Comparison of ENCODE assay signal across 13 cellular contexts in the genomic region with DNA sequence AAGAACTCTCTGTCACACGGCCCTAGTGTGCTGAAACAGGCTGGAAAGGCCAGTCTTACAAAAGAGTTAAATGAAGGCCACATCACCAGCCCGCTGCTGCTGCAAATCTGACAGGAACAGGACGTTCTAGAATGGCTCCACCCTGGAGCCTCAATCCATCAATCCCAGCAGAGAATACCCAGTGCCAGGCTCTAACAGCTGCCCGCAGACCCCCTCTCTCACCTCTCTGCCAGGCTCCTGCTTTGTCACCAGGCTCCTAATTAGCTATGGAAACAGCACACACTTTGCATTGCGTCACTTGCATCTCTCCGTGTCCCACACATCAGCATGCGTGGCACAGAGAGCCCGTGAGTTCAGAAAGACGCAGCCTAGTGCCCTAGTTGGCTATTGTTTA.
DNase-seq lines count a peak whose midpoint lies in the region; ATAC-seq and TF ChIP-seq lines count a peak whose summit lies in the region.
"Had no signal": no experiment of that assay in that cellular context is flagged by ENCODE, and none has a peak within 500 bp of the region (broad histone marks: within the 10 kb centered on the region; RNA-seq: fewer than 3 reads in every experiment).

No MANE protein-coding gene starts in this region.

- H3K27me3 ChIP-seq in muscle layer of duodenum (ENCODE audit: low read depth, low read length) (no peaks in the 10 kb centered on the region), suprapubic skin (no peaks in the 10 kb centered on the region)
- H3K27me3 ChIP-seq: ovary had no signal

- TF ChIP-seq CTCF in foreskin fibroblast (IDR thresholded peaks at IDR 0.05; ENCODE audit: low read depth, low read length) (no peak), suprapubic skin (IDR thresholded peaks at IDR 0.05) (no peak)

- H3K36me3 ChIP-seq in muscle layer of duodenum (ENCODE audit: control insufficient read depth in 1 of 2, insufficient read depth in 2 of 2, low read length in 2 of 2) (no peaks in the 10 kb centered on the region), suprapubic skin (no peaks in the 10 kb centered on the region)
- H3K36me3 ChIP-seq: ovary had no signal

- no peaks in the 10 kb centered on the region for H3K9me3 ChIP-seq in muscle layer of duodenum (ENCODE audit: control insufficient read depth in 1 of 2, low read length in 2 of 2)
- H3K9me3 ChIP-seq in suprapubic skin, result no peaks in the 10 kb centered on the region
- H3K9me3 ChIP-seq: ovary had no signal

- TF ChIP-seq EP300 in suprapubic skin (IDR thresholded peaks at IDR 0.05), result peak; percentile 83

- H3K4me3 ChIP-seq in foreskin fibroblast (ENCODE audit: low read depth in 1 of 2, low read length in 2 of 2) (no peak overlapping the region), muscle layer of duodenum (ENCODE audit: low read depth in 1 of 2, low read length in 2 of 2) (no peak overlapping the region), suprapubic skin (no peak overlapping the region)
- H3K4me3 ChIP-seq: ovary had no signal

- 87% methylated on average over 9 of the region's 9 CpGs for WGBS in suprapubic skin

- peak; percentile 34 to 60 for DNase-seq in foreskin fibroblast
- peak in 1 of 2 donors; percentile 82 for DNase-seq in suprapubic skin (ENCODE audit: low spot score in 2 of 2)
- no peak for DNase-seq in GDM1 (lab: John Stamatoyannopoulos, UW)
- DNase-seq in SIG-M5 treated with dmso at 0.1 percent for 504 hours (lab: John Stamatoyannopoulos, UW; ENCODE audit: unreplicated experiment), result no peak
- DNase-seq in AG08396 (ENCODE audit: low spot score), result no peak
- DNase-seq: activated CD4-positive, alpha-beta memory T cell treated with anti-CD3 and anti-CD28 coated beads for 36 hours; activated naive CD4-positive, alpha-beta T cell treated with anti-CD3 and anti-CD28 coated beads, Interleukin-2, amount 50 U/mL, for 16 hours; CD4-positive, alpha-beta T cell; kidney had no signal

- ATAC-seq in SK-N-SH treated with all-trans-retinoic acid at 6 μM for 48 hours, result no peak; the same call in 2 of the 3 replicates

- H3K27ac ChIP-seq in angular gyrus (ENCODE audit: low read depth, low read length) (peak overlapping the region; percentile 62), muscle layer of duodenum (ENCODE audit: low read length) (peak overlapping the region; percentile 49), suprapubic skin (peak overlapping the region; percentile 82)

- H3K4me1 ChIP-seq in muscle layer of duodenum (ENCODE audit: control insufficient read depth in 1 of 2, insufficient read depth in 2 of 2, low read length in 2 of 2) (peaks cover 5 to 30% of the 10 kb centered on the region in 2 donors), suprapubic skin (peaks cover 13% of the 10 kb centered on the region)

- TF ChIP-seq POLR2A in suprapubic skin (IDR thresholded peaks at IDR 0.05), result no peak

TF ChIP-seq in SK-N-SH treated with all-trans-retinoic acid at 6 μM for 48 hours, 23 proteins besides CTCF, POLR2A, EP300 and RAD21:
- no peak for TF ChIP-seq GLIS3 (CRISPR knock-in tag; IDR thresholded peaks at IDR 0.05)
- TF ChIP-seq, protein P1, sequence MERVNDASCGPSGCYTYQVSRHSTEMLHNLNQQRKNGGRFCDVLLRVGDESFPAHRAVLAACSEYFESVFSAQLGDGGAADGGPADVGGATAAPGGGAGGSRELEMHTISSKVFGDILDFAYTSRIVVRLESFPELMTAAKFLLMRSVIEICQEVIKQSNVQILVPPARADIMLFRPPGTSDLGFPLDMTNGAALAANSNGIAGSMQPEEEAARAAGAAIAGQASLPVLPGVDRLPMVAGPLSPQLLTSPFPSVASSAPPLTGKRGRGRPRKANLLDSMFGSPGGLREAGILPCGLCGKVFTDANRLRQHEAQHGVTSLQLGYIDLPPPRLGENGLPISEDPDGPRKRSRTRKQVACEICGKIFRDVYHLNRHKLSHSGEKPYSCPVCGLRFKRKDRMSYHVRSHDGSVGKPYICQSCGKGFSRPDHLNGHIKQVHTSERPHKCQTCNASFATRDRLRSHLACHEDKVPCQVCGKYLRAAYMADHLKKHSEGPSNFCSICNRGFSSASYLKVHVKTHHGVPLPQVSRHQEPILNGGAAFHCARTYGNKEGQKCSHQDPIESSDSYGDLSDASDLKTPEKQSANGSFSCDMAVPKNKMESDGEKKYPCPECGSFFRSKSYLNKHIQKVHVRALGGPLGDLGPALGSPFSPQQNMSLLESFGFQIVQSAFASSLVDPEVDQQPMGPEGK (CRISPR knock-in tag; IDR thresholded peaks at IDR 0.05; ENCODE audit: borderline replicate concordance), result no peak
- TF ChIP-seq, protein P2, sequence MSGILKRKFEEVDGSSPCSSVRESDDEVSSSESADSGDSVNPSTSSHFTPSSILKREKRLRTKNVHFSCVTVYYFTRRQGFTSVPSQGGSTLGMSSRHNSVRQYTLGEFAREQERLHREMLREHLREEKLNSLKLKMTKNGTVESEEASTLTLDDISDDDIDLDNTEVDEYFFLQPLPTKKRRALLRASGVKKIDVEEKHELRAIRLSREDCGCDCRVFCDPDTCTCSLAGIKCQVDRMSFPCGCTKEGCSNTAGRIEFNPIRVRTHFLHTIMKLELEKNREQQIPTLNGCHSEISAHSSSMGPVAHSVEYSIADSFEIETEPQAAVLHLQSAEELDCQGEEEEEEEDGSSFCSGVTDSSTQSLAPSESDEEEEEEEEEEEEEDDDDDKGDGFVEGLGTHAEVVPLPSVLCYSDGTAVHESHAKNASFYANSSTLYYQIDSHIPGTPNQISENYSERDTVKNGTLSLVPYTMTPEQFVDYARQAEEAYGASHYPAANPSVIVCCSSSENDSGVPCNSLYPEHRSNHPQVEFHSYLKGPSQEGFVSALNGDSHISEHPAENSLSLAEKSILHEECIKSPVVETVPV (CRISPR knock-in tag; IDR thresholded peaks at IDR 0.05), result no peak
- no peak for TF ChIP-seq PPARA (CRISPR knock-in tag; IDR thresholded peaks at IDR 0.05; ENCODE audit: borderline replicate concordance)
- no peak for TF ChIP-seq ZNF70 (CRISPR knock-in tag; IDR thresholded peaks at IDR 0.05)
- TF ChIP-seq ZFP3 (CRISPR knock-in tag; IDR thresholded peaks at IDR 0.05), result no peak
- TF ChIP-seq, protein P3, sequence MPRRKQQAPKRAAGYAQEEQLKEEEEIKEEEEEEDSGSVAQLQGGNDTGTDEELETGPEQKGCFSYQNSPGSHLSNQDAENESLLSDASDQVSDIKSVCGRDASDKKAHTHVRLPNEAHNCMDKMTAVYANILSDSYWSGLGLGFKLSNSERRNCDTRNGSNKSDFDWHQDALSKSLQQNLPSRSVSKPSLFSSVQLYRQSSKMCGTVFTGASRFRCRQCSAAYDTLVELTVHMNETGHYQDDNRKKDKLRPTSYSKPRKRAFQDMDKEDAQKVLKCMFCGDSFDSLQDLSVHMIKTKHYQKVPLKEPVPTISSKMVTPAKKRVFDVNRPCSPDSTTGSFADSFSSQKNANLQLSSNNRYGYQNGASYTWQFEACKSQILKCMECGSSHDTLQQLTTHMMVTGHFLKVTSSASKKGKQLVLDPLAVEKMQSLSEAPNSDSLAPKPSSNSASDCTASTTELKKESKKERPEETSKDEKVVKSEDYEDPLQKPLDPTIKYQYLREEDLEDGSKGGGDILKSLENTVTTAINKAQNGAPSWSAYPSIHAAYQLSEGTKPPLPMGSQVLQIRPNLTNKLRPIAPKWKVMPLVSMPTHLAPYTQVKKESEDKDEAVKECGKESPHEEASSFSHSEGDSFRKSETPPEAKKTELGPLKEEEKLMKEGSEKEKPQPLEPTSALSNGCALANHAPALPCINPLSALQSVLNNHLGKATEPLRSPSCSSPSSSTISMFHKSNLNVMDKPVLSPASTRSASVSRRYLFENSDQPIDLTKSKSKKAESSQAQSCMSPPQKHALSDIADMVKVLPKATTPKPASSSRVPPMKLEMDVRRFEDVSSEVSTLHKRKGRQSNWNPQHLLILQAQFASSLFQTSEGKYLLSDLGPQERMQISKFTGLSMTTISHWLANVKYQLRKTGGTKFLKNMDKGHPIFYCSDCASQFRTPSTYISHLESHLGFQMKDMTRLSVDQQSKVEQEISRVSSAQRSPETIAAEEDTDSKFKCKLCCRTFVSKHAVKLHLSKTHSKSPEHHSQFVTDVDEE (CRISPR knock-in tag; IDR thresholded peaks at IDR 0.05), result no peak
- TF ChIP-seq ZFP30 (CRISPR knock-in tag; IDR thresholded peaks at IDR 0.05), result no peak
- no peak for TF ChIP-seq CSDC2 (CRISPR knock-in tag; IDR thresholded peaks at IDR 0.05)
- TF ChIP-seq, protein P4, sequence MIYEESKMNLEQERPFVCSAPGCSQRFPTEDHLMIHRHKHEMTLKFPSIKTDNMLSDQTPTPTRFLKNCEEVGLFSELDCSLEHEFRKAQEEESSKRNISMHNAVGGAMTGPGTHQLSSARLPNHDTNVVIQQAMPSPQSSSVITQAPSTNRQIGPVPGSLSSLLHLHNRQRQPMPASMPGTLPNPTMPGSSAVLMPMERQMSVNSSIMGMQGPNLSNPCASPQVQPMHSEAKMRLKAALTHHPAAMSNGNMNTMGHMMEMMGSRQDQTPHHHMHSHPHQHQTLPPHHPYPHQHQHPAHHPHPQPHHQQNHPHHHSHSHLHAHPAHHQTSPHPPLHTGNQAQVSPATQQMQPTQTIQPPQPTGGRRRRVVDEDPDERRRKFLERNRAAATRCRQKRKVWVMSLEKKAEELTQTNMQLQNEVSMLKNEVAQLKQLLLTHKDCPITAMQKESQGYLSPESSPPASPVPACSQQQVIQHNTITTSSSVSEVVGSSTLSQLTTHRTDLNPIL (CRISPR knock-in tag; IDR thresholded peaks at IDR 0.05; ENCODE audit: low read depth), result no peak
- TF ChIP-seq ISL1 (CRISPR knock-in tag; IDR thresholded peaks at IDR 0.05), result no peak
- TF ChIP-seq, protein P5, sequence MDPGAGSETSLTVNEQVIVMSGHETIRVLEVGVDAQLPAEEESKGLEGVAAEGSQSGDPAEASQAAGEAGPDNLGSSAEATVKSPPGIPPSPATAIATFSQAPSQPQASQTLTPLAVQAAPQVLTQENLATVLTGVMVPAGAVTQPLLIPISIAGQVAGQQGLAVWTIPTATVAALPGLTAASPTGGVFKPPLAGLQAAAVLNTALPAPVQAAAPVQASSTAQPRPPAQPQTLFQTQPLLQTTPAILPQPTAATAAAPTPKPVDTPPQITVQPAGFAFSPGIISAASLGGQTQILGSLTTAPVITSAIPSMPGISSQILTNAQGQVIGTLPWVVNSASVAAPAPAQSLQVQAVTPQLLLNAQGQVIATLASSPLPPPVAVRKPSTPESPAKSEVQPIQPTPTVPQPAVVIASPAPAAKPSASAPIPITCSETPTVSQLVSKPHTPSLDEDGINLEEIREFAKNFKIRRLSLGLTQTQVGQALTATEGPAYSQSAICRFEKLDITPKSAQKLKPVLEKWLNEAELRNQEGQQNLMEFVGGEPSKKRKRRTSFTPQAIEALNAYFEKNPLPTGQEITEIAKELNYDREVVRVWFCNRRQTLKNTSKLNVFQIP (CRISPR knock-in tag; IDR thresholded peaks at IDR 0.05; ENCODE audit: borderline replicate concordance, low read depth), result no peak

Comparison
In these comparisons a context has a peak if more than half of its experiments do, and no peak if none do; other contexts are left out.
1. DNase-seq: peak in foreskin fibroblast (2 of 2); none in GDM1 (single experiment), SIG-M5 treated with dmso at 0.1 percent for 504 hours (single experiment) and AG08396 (single experiment).
2. Peak in every context shown above with its lines, with median percentiles within 50 percentile points of each other: H3K27ac ChIP-seq.